Comparison of ENCODE assay signal across 11 cellular contexts in the genomic region with DNA sequence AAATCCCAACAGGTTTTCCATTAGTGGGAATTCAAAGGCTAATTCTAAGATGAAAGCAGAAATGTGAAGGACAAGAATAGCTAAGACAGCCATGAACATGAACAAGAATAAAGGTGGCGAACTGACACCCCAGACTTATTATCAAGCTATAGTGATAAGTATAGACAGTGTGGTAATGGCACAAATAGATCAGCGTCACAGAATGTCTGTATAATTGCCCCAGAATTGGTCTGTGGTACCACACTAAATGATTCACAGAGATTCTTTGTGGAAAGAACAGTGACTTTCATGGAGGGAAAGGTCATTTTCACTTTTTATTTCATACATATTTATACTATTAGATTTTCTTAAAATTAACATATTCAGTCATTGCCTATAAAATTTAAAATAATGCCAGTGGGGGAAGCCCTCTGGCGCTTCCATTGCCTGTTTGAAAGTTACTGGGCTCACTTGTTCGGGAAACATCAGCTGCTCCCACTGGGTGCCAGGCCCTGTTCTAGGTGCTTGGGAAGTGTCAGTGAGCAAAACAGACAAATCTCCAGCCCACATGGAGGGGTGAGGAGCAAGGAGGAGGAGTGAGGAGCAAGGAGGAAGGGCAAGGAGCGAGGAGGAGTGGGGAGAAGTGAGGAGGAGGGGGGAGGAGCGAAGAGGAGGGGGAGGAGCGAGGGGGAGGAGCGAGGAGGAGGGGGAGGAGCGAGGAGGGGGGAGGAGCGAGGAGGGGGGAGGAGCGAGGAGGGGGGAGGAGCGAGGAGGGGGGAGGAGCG. TPM values are rescaled to one million over a fixed set of nuclear protein-coding genes. Genes with fewer than 3 reads are reported as not detected.
A peak's percentile ranks its signal among the peaks of the same experiment; 100 is the strongest.
DNase-seq lines count a peak whose midpoint lies in the region; ATAC-seq, FAIRE-seq and TF ChIP-seq lines count a peak whose summit lies in the region.
"Had no signal": no experiment of that assay in that cellular context is flagged by ENCODE, and none has a peak within 500 bp of the region (broad histone marks: within the 10 kb centered on the region; RNA-seq: fewer than 3 reads in every experiment).

No MANE protein-coding gene starts in this region.

- no peaks in the 10 kb centered on the region for H3K27me3 ChIP-seq in Karpas-422 (ENCODE audit: low read length)
- H3K27me3 ChIP-seq in HepG2 (ENCODE audit: control insufficient read depth in 1 of 2, insufficient read depth in 2 of 2, low read length in 2 of 2) = peaks cover 0 to 17% of the 10 kb centered on the region in 2 experiments; a peak in 3 of 5 replicates
- no peaks in the 10 kb centered on the region for H3K27me3 ChIP-seq in ascending aorta
- H3K27me3 ChIP-seq: body of pancreas had no signal

- peaks cover 35% of the 10 kb centered on the region for H3K4me1 Mint-ChIP-seq in activated CD8-positive, alpha-beta T cell treated with anti-CD3 and anti-CD28 coated beads, Interleukin-2, amount 10 ng/mL, durations not matched to agents 7 days and 5 days (ENCODE audit: low read depth)
- H3K4me1 Mint-ChIP-seq: nephron had no signal

- peak overlapping the region; percentile 83 for H3K27ac Mint-ChIP-seq in activated CD8-positive, alpha-beta T cell treated with anti-CD3 and anti-CD28 coated beads, Interleukin-2, amount 10 ng/mL, durations not matched to agents 7 days and 5 days
- H3K27ac Mint-ChIP-seq: nephron had no signal

- H4K20me1 ChIP-seq in Karpas-422 (ENCODE audit: insufficient read depth, low read depth, low read length) (no peaks in the 10 kb centered on the region), HepG2 (ENCODE audit: insufficient read depth, low read length) (no peaks in the 10 kb centered on the region)

- peak; percentile 7 for ATAC-seq in activated CD8-positive, alpha-beta T cell treated with anti-CD3 and anti-CD28 coated beads, Interleukin-2, amount 10 ng/mL, durations not matched to agents 7 days and 5 days
- no peak for ATAC-seq in HepG2
- ATAC-seq: body of pancreas, gastrocnemius medialis had no signal

- H3K79me2 ChIP-seq in Karpas-422 (ENCODE audit: low read length) = no peaks in the 10 kb centered on the region
- H3K79me2 ChIP-seq in HepG2 (ENCODE audit: insufficient read depth, low read length) = no peaks in the 10 kb centered on the region

- H3K36me3 ChIP-seq in Karpas-422 (ENCODE audit: insufficient read depth, low read length) = no peaks in the 10 kb centered on the region
- H3K36me3 ChIP-seq in HepG2 (replicated peaks in 1 of 2; ENCODE audit: control insufficient read depth in 1 of 2, insufficient read depth in 2 of 2, low read length in 2 of 2) = no peaks in the 10 kb centered on the region
- H3K36me3 ChIP-seq in ascending aorta = no peaks in the 10 kb centered on the region
- H3K36me3 ChIP-seq: gastrocnemius medialis had no signal

- H3K4me1 ChIP-seq in Karpas-422 (ENCODE audit: low read length) (peaks cover 29% of the 10 kb centered on the region), HepG2 (ENCODE audit: insufficient read depth, low read length) (peaks cover 37% of the 10 kb centered on the region), ascending aorta (no peaks in the 10 kb centered on the region)
- H3K4me1 ChIP-seq: body of pancreas, gastrocnemius medialis had no signal

- no peak for TF ChIP-seq POLR2A in HepG2 (IDR thresholded peaks at IDR 0.05; ENCODE audit: insufficient read depth in 1 of 2, low read depth in 2 of 2, low read length in 2 of 2)

- FAIRE-seq in HepG2 (lab: Jason Lieb, UNC) = no peak

- intact Hi-C loops in HepG2 (cut with micrococcal nuclease; ENCODE audit: unreplicated experiment) (no loop called here), ascending aorta (cut with DNase I) (no loop called here)

- no peak overlapping the region for H3K9ac ChIP-seq in Karpas-422 (ENCODE audit: low read length)
- no peak overlapping the region for H3K9ac ChIP-seq in HepG2 (ENCODE audit: insufficient read depth, low read depth, low read length)

- H3K4me2 ChIP-seq in Karpas-422 (ENCODE audit: low read depth, low read length, poor library complexity, severe bottlenecking) (no peak overlapping the region), HepG2 (ENCODE audit: low read depth, low read length) (no peak overlapping the region)

- H3K9me3 Mint-ChIP-seq in activated CD8-positive, alpha-beta T cell treated with anti-CD3 and anti-CD28 coated beads, Interleukin-2, amount 10 ng/mL, durations not matched to agents 7 days and 5 days (ENCODE audit: insufficient read depth) = no peaks in the 10 kb centered on the region

- H2AFZ ChIP-seq in Karpas-422 (ENCODE audit: low read length) = no peak overlapping the region
- H2AFZ ChIP-seq in HepG2 (ENCODE audit: low read length) = no peak overlapping the region

- no TSS peak for BruUV-seq in HepG2 (replicated peaks; lab: Mats Ljungman, UMichigan)

- POLR2A ChIA-PET in activated CD8-positive, alpha-beta T cell treated with anti-CD3 and anti-CD28 coated beads, Interleukin-2, amount 10 ng/mL, durations not matched to agents 7 days and 5 days (lab: Charles Lee) = interaction anchor here (0.8 to 3.5 kb wide), 14 partner anchors 9 to 139 kb away, joined by 3 to 115 read pairs (median 7); partner anchors contain the start of genes IFITM1, NLRP6, PGGHG and PSMD13
- POLR2A ChIA-PET in HepG2 (lab: Yijun Ruan, JAX) = no interaction called here

- H3K4me3 ChIP-seq in Karpas-422 (ENCODE audit: low read length) (no peak overlapping the region), HepG2 (replicated peaks in 1 of 3; ENCODE audit: insufficient read depth in 1 of 3, low read depth in 2 of 3, low read length in 3 of 3) (no peak overlapping the region), ascending aorta (no peak overlapping the region)
- H3K4me3 ChIP-seq: body of pancreas had no signal

- H3K27ac ChIP-seq in Karpas-422 (ENCODE audit: low read length) (no peak overlapping the region), HepG2 (ENCODE audit: extremely low read length, insufficient read depth, low read length) (no peak overlapping the region), ascending aorta (no peak overlapping the region)

- no peaks in the 10 kb centered on the region for H3K27me3 Mint-ChIP-seq in activated CD8-positive, alpha-beta T cell treated with anti-CD3 and anti-CD28 coated beads, Interleukin-2, amount 10 ng/mL, durations not matched to agents 7 days and 5 days (ENCODE audit: low read depth)

- 62% methylated on average over 13 of the region's 13 CpGs for WGBS in HepG2 (ENCODE audit: low lambda C conversion rate)

- DNase-seq in CD1c-positive myeloid dendritic cell (ENCODE audit: extremely low spot score) (peak; percentile 43), Karpas-422 (peak; percentile 70), HepG2 (ENCODE audit: low spot score) (no peak), ascending aorta (ENCODE audit: low spot score in 2 of 2) (no peak), NCI-H748 treated with DMSO at 0.1 percent for 48 hours (lab: John Stamatoyannopoulos, UW) (no peak), middle frontal gyrus (ENCODE audit: extremely low spot score, low spot score) (no peak), GM19238 (ENCODE audit: insufficient read length, low spot score) (no peak)
- peak; percentile 34 for DNase-seq in activated CD8-positive, alpha-beta T cell treated with anti-CD3 and anti-CD28 coated beads, Interleukin-2, amount 10 ng/mL, durations not matched to agents 7 days and 5 days
- DNase-seq: gastrocnemius medialis had no signal

- TF ChIP-seq RAD21 in HepG2 (CRISPR knock-in tag; IDR thresholded peaks at IDR 0.05) = no peak

- CTCF ChIA-PET in activated CD8-positive, alpha-beta T cell treated with anti-CD3 and anti-CD28 coated beads, Interleukin-2, amount 10 ng/mL, durations not matched to agents 7 days and 5 days (lab: Charles Lee) = interaction anchor here (1.4 to 4.5 kb wide), 9 partner anchors 9 to 182 kb away, joined by 3 to 53 read pairs (median 7); partner anchors contain the start of genes PSMD13 and PTDSS2
- CTCF ChIA-PET in HepG2 (lab: Yijun Ruan, JAX; ENCODE audit: low intra/inter-chr PET ratio, low total read pairs) = no interaction called here

- TF ChIP-seq CTCF in HepG2 (CRISPR knock-in tag; IDR thresholded peaks at IDR 0.05) = no peak
- TF ChIP-seq CTCF in ascending aorta (IDR thresholded peaks at IDR 0.05) = no peak

- H3K36me3 Mint-ChIP-seq in activated CD8-positive, alpha-beta T cell treated with anti-CD3 and anti-CD28 coated beads, Interleukin-2, amount 10 ng/mL, durations not matched to agents 7 days and 5 days (ENCODE audit: low read depth) = peaks cover 3% of the 10 kb centered on the region

- H3K9me3 ChIP-seq in Karpas-422 (ENCODE audit: low read length) = no peaks in the 10 kb centered on the region
- H3K9me3 ChIP-seq in HepG2 (ENCODE audit: low read length) = peaks cover 5% of the 10 kb centered on the region; the same call in 1 of the 2 replicates
- no peaks in the 10 kb centered on the region for H3K9me3 ChIP-seq in ascending aorta
- H3K9me3 ChIP-seq: body of pancreas, gastrocnemius medialis had no signal

- TF ChIP-seq EP300 in HepG2 (IDR thresholded peaks at IDR 0.05; ENCODE audit: low read depth in 2 of 2, low read length in 2 of 2) = no peak
- no peak for TF ChIP-seq EP300 in HepG2 (CRISPR knock-in tag; IDR thresholded peaks at IDR 0.05; ENCODE audit: borderline replicate concordance)

- H3K4me3 Mint-ChIP-seq in activated CD8-positive, alpha-beta T cell treated with anti-CD3 and anti-CD28 coated beads, Interleukin-2, amount 10 ng/mL, durations not matched to agents 7 days and 5 days = peak overlapping the region; percentile 60
- H3K4me3 Mint-ChIP-seq: nephron had no signal

- no peaks in the 10 kb centered on the region for H3K9me2 ChIP-seq in Karpas-422 (replicated peaks; ENCODE audit: insufficient read depth, low read length)

- in situ Hi-C loops in HepG2 (cut with HindIII; ENCODE audit: extremely low pct_ligation_motif_present, low pct_unique_long_range_greater_than_20kb) = no loop called here

RNA-seq across cellular contexts. Expression of gene NLRP6, which starts 11.3 kb away (rescaled TPM):
- total RNA-seq in Karpas-422 (2014; rRNA removed; shearing (Covaris generic); ENCODE audit: low replicate concordance) = 0.11 TPM in 1 of 2 replicates, not detected in the other
- 10 to 100 TPM; 29.7 to 30.8 TPM for total RNA-seq in activated CD8-positive, alpha-beta T cell treated with anti-CD3 and anti-CD28 coated beads, Interleukin-2, amount 10 ng/mL, durations not matched to agents 7 days and 5 days
- not detected in 2 replicates for total RNA-seq in HepG2 (2016; rRNA removed; fragmentation: Illumina TruSeq; extraction: Trizol)
- not detected in 2 replicates for total RNA-seq in HepG2 (2016; cell fraction: cytosol; rRNA removed; fragmentation: Illumina TruSeq; extraction: Trizol; ENCODE audit: low read depth)
- total RNA-seq in HepG2 (2016; cell fraction: insoluble cytoplasmic fraction; rRNA removed; fragmentation: Illumina TruSeq; extraction: Trizol) = not detected in 2 replicates
- not detected in 2 replicates for total RNA-seq in HepG2 (2016; cell fraction: membrane; rRNA removed; fragmentation: Illumina TruSeq; extraction: Trizol)
- not detected in 2 replicates for total RNA-seq in HepG2 (2016; cell fraction: nucleus; rRNA removed; fragmentation: Illumina TruSeq; extraction: Trizol)
- not detected in 2 replicates for polyA plus RNA-seq in HepG2 (2011; rRNA removed)
- not detected in 2 replicates for polyA plus RNA-seq in HepG2 (2011; cell fraction: cytosol; rRNA removed)
- polyA plus RNA-seq in HepG2 (2011; cell fraction: nucleus; rRNA removed) = not detected in 2 replicates
- not detected in 2 replicates for polyA plus RNA-seq in HepG2 (2012)
- not detected in 2 replicates for polyA plus RNA-seq in HepG2 (2016; cell fraction: cytosol; fragmentation: Illumina TruSeq; extraction: Trizol; ENCODE audit: low read depth)
- not detected in 2 replicates for polyA plus RNA-seq in HepG2 (2016; cell fraction: insoluble cytoplasmic fraction; fragmentation: Illumina TruSeq; extraction: Trizol; ENCODE audit: low read depth)
- polyA plus RNA-seq in HepG2 (2016; cell fraction: membrane; fragmentation: Illumina TruSeq; extraction: Trizol; ENCODE audit: low read depth) = not detected in 2 replicates
- not detected in 2 replicates for polyA plus RNA-seq in HepG2 (2016; cell fraction: nucleus; fragmentation: Illumina TruSeq; extraction: Trizol; ENCODE audit: insufficient read depth, low read depth)
- polyA minus RNA-seq in HepG2 (2011; rRNA and poly(A)+ RNA removed; ENCODE audit: low replicate concordance) = not detected in 2 replicates
- polyA minus RNA-seq in HepG2 (2011; cell fraction: cytosol; rRNA and poly(A)+ RNA removed) = not detected in 2 replicates
- polyA minus RNA-seq in HepG2 (2011; cell fraction: nucleus; rRNA and poly(A)+ RNA removed) = not detected in 2 replicates
- not detected for total RNA-seq in ascending aorta

RNA-seq across cellular contexts. Expression of gene PGGHG, which starts 22.1 kb away (rescaled TPM):
- total RNA-seq in Karpas-422 (2014; rRNA removed; shearing (Covaris generic); ENCODE audit: low replicate concordance) = 17.0 and 24.2 TPM in 2 replicates
- 100 to 1,000 TPM; 487 to 541 TPM for total RNA-seq in activated CD8-positive, alpha-beta T cell treated with anti-CD3 and anti-CD28 coated beads, Interleukin-2, amount 10 ng/mL, durations not matched to agents 7 days and 5 days
- total RNA-seq in HepG2 (2016; rRNA removed; fragmentation: Illumina TruSeq; extraction: Trizol) = 1.5 and 5.9 TPM in 2 replicates
- 0.51 and 0.79 TPM in 2 replicates for total RNA-seq in HepG2 (2016; cell fraction: cytosol; rRNA removed; fragmentation: Illumina TruSeq; extraction: Trizol; ENCODE audit: low read depth)
- 1.7 and 6.0 TPM in 2 replicates for total RNA-seq in HepG2 (2016; cell fraction: insoluble cytoplasmic fraction; rRNA removed; fragmentation: Illumina TruSeq; extraction: Trizol)
- 0.96 and 1.2 TPM in 2 replicates for total RNA-seq in HepG2 (2016; cell fraction: membrane; rRNA removed; fragmentation: Illumina TruSeq; extraction: Trizol)
- total RNA-seq in HepG2 (2016; cell fraction: nucleus; rRNA removed; fragmentation: Illumina TruSeq; extraction: Trizol) = 6.6 and 7.9 TPM in 2 replicates
- 14.8 and 17.4 TPM in 2 replicates for polyA plus RNA-seq in HepG2 (2011; rRNA removed)
- 2.8 and 4.0 TPM in 2 replicates for polyA plus RNA-seq in HepG2 (2011; cell fraction: cytosol; rRNA removed)
- 254 and 355 TPM in 2 replicates for polyA plus RNA-seq in HepG2 (2011; cell fraction: nucleus; rRNA removed)
- polyA plus RNA-seq in HepG2 (2012) = 11.4 and 16.7 TPM in 2 replicates
- 0.29 and 0.37 TPM in 2 replicates for polyA plus RNA-seq in HepG2 (2016; cell fraction: cytosol; fragmentation: Illumina TruSeq; extraction: Trizol; ENCODE audit: low read depth)
- polyA plus RNA-seq in HepG2 (2016; cell fraction: insoluble cytoplasmic fraction; fragmentation: Illumina TruSeq; extraction: Trizol; ENCODE audit: low read depth) = 1.6 and 2.4 TPM in 2 replicates
- 0.88 and 1.1 TPM in 2 replicates for polyA plus RNA-seq in HepG2 (2016; cell fraction: membrane; fragmentation: Illumina TruSeq; extraction: Trizol; ENCODE audit: low read depth)
- polyA plus RNA-seq in HepG2 (2016; cell fraction: nucleus; fragmentation: Illumina TruSeq; extraction: Trizol; ENCODE audit: insufficient read depth, low read depth) = 30.4 and 30.9 TPM in 2 replicates
- 2.9 and 7.7 TPM in 2 replicates for polyA minus RNA-seq in HepG2 (2011; rRNA and poly(A)+ RNA removed; ENCODE audit: low replicate concordance)
- polyA minus RNA-seq in HepG2 (2011; cell fraction: cytosol; rRNA and poly(A)+ RNA removed) = 1.9 and 2.7 TPM in 2 replicates
- 13.7 and 13.8 TPM in 2 replicates for polyA minus RNA-seq in HepG2 (2011; cell fraction: nucleus; rRNA and poly(A)+ RNA removed)
- total RNA-seq in ascending aorta = 155 TPM

RNA-seq across cellular contexts. Expression of gene PSMD13, which starts 30.1 kb away (rescaled TPM):
- total RNA-seq in Karpas-422 (2014; rRNA removed; shearing (Covaris generic); ENCODE audit: low replicate concordance) = 86.7 and 92.7 TPM in 2 replicates
- total RNA-seq in activated CD8-positive, alpha-beta T cell treated with anti-CD3 and anti-CD28 coated beads, Interleukin-2, amount 10 ng/mL, durations not matched to agents 7 days and 5 days = 100 to 1,000 TPM; 164 to 173 TPM
- 117 and 172 TPM in 2 replicates for total RNA-seq in HepG2 (2016; rRNA removed; fragmentation: Illumina TruSeq; extraction: Trizol)
- 23.5 and 27.8 TPM in 2 replicates for total RNA-seq in HepG2 (2016; cell fraction: cytosol; rRNA removed; fragmentation: Illumina TruSeq; extraction: Trizol; ENCODE audit: low read depth)
- 119 and 174 TPM in 2 replicates for total RNA-seq in HepG2 (2016; cell fraction: insoluble cytoplasmic fraction; rRNA removed; fragmentation: Illumina TruSeq; extraction: Trizol)
- total RNA-seq in HepG2 (2016; cell fraction: membrane; rRNA removed; fragmentation: Illumina TruSeq; extraction: Trizol) = 34.7 and 39.6 TPM in 2 replicates
- 57.8 and 58.4 TPM in 2 replicates for total RNA-seq in HepG2 (2016; cell fraction: nucleus; rRNA removed; fragmentation: Illumina TruSeq; extraction: Trizol)
- polyA plus RNA-seq in HepG2 (2011; rRNA removed) = 78.5 and 83.0 TPM in 2 replicates
- polyA plus RNA-seq in HepG2 (2011; cell fraction: cytosol; rRNA removed) = 85.7 and 91.7 TPM in 2 replicates
- 55.6 and 67.0 TPM in 2 replicates for polyA plus RNA-seq in HepG2 (2011; cell fraction: nucleus; rRNA removed)
- polyA plus RNA-seq in HepG2 (2012) = 61.4 and 66.9 TPM in 2 replicates
- 17.8 and 18.9 TPM in 2 replicates for polyA plus RNA-seq in HepG2 (2016; cell fraction: cytosol; fragmentation: Illumina TruSeq; extraction: Trizol; ENCODE audit: low read depth)
- polyA plus RNA-seq in HepG2 (2016; cell fraction: insoluble cytoplasmic fraction; fragmentation: Illumina TruSeq; extraction: Trizol; ENCODE audit: low read depth) = 134 and 147 TPM in 2 replicates
- polyA plus RNA-seq in HepG2 (2016; cell fraction: membrane; fragmentation: Illumina TruSeq; extraction: Trizol; ENCODE audit: low read depth) = 24.1 and 26.8 TPM in 2 replicates
- 102 and 107 TPM in 2 replicates for polyA plus RNA-seq in HepG2 (2016; cell fraction: nucleus; fragmentation: Illumina TruSeq; extraction: Trizol; ENCODE audit: insufficient read depth, low read depth)
- polyA minus RNA-seq in HepG2 (2011; rRNA and poly(A)+ RNA removed; ENCODE audit: low replicate concordance) = 52.2 and 63.9 TPM in 2 replicates
- 23.7 and 24.1 TPM in 2 replicates for polyA minus RNA-seq in HepG2 (2011; cell fraction: cytosol; rRNA and poly(A)+ RNA removed)
- 29.9 and 34.1 TPM in 2 replicates for polyA minus RNA-seq in HepG2 (2011; cell fraction: nucleus; rRNA and poly(A)+ RNA removed)
- 50.2 TPM for total RNA-seq in ascending aorta

RNA-seq across cellular contexts. Expression of gene SIRT3, which starts 30.7 kb away (rescaled TPM):
- total RNA-seq in Karpas-422 (2014; rRNA removed; shearing (Covaris generic); ENCODE audit: low replicate concordance) = 13.6 and 17.2 TPM in 2 replicates
- 10 to 100 TPM; 13.1 to 15.0 TPM for total RNA-seq in activated CD8-positive, alpha-beta T cell treated with anti-CD3 and anti-CD28 coated beads, Interleukin-2, amount 10 ng/mL, durations not matched to agents 7 days and 5 days
- total RNA-seq in HepG2 (2016; rRNA removed; fragmentation: Illumina TruSeq; extraction: Trizol) = 12.9 and 15.1 TPM in 2 replicates
- 4.3 and 4.7 TPM in 2 replicates for total RNA-seq in HepG2 (2016; cell fraction: cytosol; rRNA removed; fragmentation: Illumina TruSeq; extraction: Trizol; ENCODE audit: low read depth)
- 12.6 and 15.2 TPM in 2 replicates for total RNA-seq in HepG2 (2016; cell fraction: insoluble cytoplasmic fraction; rRNA removed; fragmentation: Illumina TruSeq; extraction: Trizol)
- 7.0 and 8.3 TPM in 2 replicates for total RNA-seq in HepG2 (2016; cell fraction: membrane; rRNA removed; fragmentation: Illumina TruSeq; extraction: Trizol)
- 11.1 and 12.1 TPM in 2 replicates for total RNA-seq in HepG2 (2016; cell fraction: nucleus; rRNA removed; fragmentation: Illumina TruSeq; extraction: Trizol)
- polyA plus RNA-seq in HepG2 (2011; rRNA removed) = 18.2 and 19.0 TPM in 2 replicates
- polyA plus RNA-seq in HepG2 (2011; cell fraction: cytosol; rRNA removed) = 16.5 and 17.1 TPM in 2 replicates
- polyA plus RNA-seq in HepG2 (2011; cell fraction: nucleus; rRNA removed) = 39.8 and 57.2 TPM in 2 replicates
- polyA plus RNA-seq in HepG2 (2012) = 16.8 and 22.4 TPM in 2 replicates
- polyA plus RNA-seq in HepG2 (2016; cell fraction: cytosol; fragmentation: Illumina TruSeq; extraction: Trizol; ENCODE audit: low read depth) = 3.1 TPM in 2 replicates
- polyA plus RNA-seq in HepG2 (2016; cell fraction: insoluble cytoplasmic fraction; fragmentation: Illumina TruSeq; extraction: Trizol; ENCODE audit: low read depth) = 15.2 and 18.2 TPM in 2 replicates
- polyA plus RNA-seq in HepG2 (2016; cell fraction: membrane; fragmentation: Illumina TruSeq; extraction: Trizol; ENCODE audit: low read depth) = 6.2 and 6.5 TPM in 2 replicates
- 43.9 and 44.8 TPM in 2 replicates for polyA plus RNA-seq in HepG2 (2016; cell fraction: nucleus; fragmentation: Illumina TruSeq; extraction: Trizol; ENCODE audit: insufficient read depth, low read depth)
- 12.3 and 25.8 TPM in 2 replicates for polyA minus RNA-seq in HepG2 (2011; rRNA and poly(A)+ RNA removed; ENCODE audit: low replicate concordance)
- polyA minus RNA-seq in HepG2 (2011; cell fraction: cytosol; rRNA and poly(A)+ RNA removed) = 6.1 and 7.0 TPM in 2 replicates
- polyA minus RNA-seq in HepG2 (2011; cell fraction: nucleus; rRNA and poly(A)+ RNA removed) = 15.4 and 20.0 TPM in 2 replicates
- total RNA-seq in ascending aorta = 69.9 TPM

RNA-seq across cellular contexts. Expression of gene IFITM5, which starts 32.5 kb away (rescaled TPM):
- not detected in 2 replicates for total RNA-seq in Karpas-422 (2014; rRNA removed; shearing (Covaris generic); ENCODE audit: low replicate concordance)
- total RNA-seq in activated CD8-positive, alpha-beta T cell treated with anti-CD3 and anti-CD28 coated beads, Interleukin-2, amount 10 ng/mL, durations not matched to agents 7 days and 5 days = not detected
- total RNA-seq in HepG2 (2016; rRNA removed; fragmentation: Illumina TruSeq; extraction: Trizol) (not detected in 2 replicates), ascending aorta (not detected)
- not detected in 2 replicates for total RNA-seq in HepG2 (2016; cell fraction: cytosol; rRNA removed; fragmentation: Illumina TruSeq; extraction: Trizol; ENCODE audit: low read depth)
- total RNA-seq in HepG2 (2016; cell fraction: insoluble cytoplasmic fraction; rRNA removed; fragmentation: Illumina TruSeq; extraction: Trizol) = not detected in 2 replicates
- not detected in 2 replicates for total RNA-seq in HepG2 (2016; cell fraction: membrane; rRNA removed; fragmentation: Illumina TruSeq; extraction: Trizol)
- total RNA-seq in HepG2 (2016; cell fraction: nucleus; rRNA removed; fragmentation: Illumina TruSeq; extraction: Trizol) = not detected in 2 replicates
- polyA plus RNA-seq in HepG2 (2011; rRNA removed) = not detected in 2 replicates
- polyA plus RNA-seq in HepG2 (2011; cell fraction: cytosol; rRNA removed) = not detected in 2 replicates
- polyA plus RNA-seq in HepG2 (2011; cell fraction: nucleus; rRNA removed) = not detected in 2 replicates
- not detected in 2 replicates for polyA plus RNA-seq in HepG2 (2012)
- polyA plus RNA-seq in HepG2 (2016; cell fraction: cytosol; fragmentation: Illumina TruSeq; extraction: Trizol; ENCODE audit: low read depth) = not detected in 2 replicates
- not detected in 2 replicates for polyA plus RNA-seq in HepG2 (2016; cell fraction: insoluble cytoplasmic fraction; fragmentation: Illumina TruSeq; extraction: Trizol; ENCODE audit: low read depth)
- polyA plus RNA-seq in HepG2 (2016; cell fraction: membrane; fragmentation: Illumina TruSeq; extraction: Trizol; ENCODE audit: low read depth) = not detected in 2 replicates
- not detected in 2 replicates for polyA plus RNA-seq in HepG2 (2016; cell fraction: nucleus; fragmentation: Illumina TruSeq; extraction: Trizol; ENCODE audit: insufficient read depth, low read depth)
- not detected in 2 replicates for polyA minus RNA-seq in HepG2 (2011; rRNA and poly(A)+ RNA removed; ENCODE audit: low replicate concordance)
- polyA minus RNA-seq in HepG2 (2011; cell fraction: cytosol; rRNA and poly(A)+ RNA removed) = not detected in 2 replicates
- not detected in 2 replicates for polyA minus RNA-seq in HepG2 (2011; cell fraction: nucleus; rRNA and poly(A)+ RNA removed)
- total RNA-seq: body of pancreas, gastrocnemius medialis had no signal

Comparison
In these comparisons a context has a peak if more than half of its experiments do, and no peak if none do; other contexts are left out.
1. DNase-seq: peak in CD1c-positive myeloid dendritic cell (single experiment), Karpas-422 (single experiment) and activated CD8-positive, alpha-beta T cell treated with anti-CD3 and anti-CD28 coated beads, Interleukin-2, amount 10 ng/mL, durations not matched to agents 7 days and 5 days (single experiment); none in HepG2 (single experiment), ascending aorta (0 of 2), NCI-H748 treated with DMSO at 0.1 percent for 48 hours (single experiment), middle frontal gyrus (single experiment) and GM19238 (single experiment).
2. RNA of gene NLRP6, which starts 11.3 kb away (total RNA-seq): 29.7 to 30.8 TPM in activated CD8-positive, alpha-beta T cell treated with anti-CD3 and anti-CD28 coated beads, Interleukin-2, amount 10 ng/mL, durations not matched to agents 7 days and 5 days; 0.11 TPM in Karpas-422, not detected in HepG2 and not detected in ascending aorta (single experiment); every median in the first group is over 10 times any median in the second.